In genomic region chr11:12532580-12532979, GRCh38 we compare ENCODE assay signal across 23 cellular contexts.
"Had no signal": no experiment of that assay in that cellular context is flagged by ENCODE, and none has a peak within 500 bp of the region (broad histone marks: within the 10 kb centered on the region; RNA-seq: fewer than 3 reads in every experiment).

No MANE protein-coding gene starts in this region.

- H3K4me2 ChIP-seq: SK-N-SH had no signal

- H3K9ac ChIP-seq: SK-N-SH had no signal

- FAIRE-seq: HTR-8/SVneo had no signal

- ATAC-seq: Panc1, PC-3, T-cell had no signal

- H3K9me3 ChIP-seq: SK-N-SH had no signal

- DNase-seq: KBM-7, NCI-H1092, NCI-H1105 treated with DMSO at 0.1 percent for 48 hours, NCI-H1436, NCI-H187, NCI-H2029, NCI-H2081 treated with DMSO at 0.1 percent for 48 hours, NCI-H2171, NCI-H226, NCI-H446, NCI-H510A, NCI-H524 treated with DMSO at 0.1 percent for 48 hours, NCI-H69, NCI-H774, PC-3, SHP77, SK-N-SH, SW 1271, T-cell had no signal

- H3K27ac ChIP-seq: HL-60, RWPE1 had no signal
